ENCODE assay signal across 23 cellular contexts in genomic region chr9:123727332-123727731, GRCh38.
DNase-seq lines count a peak whose midpoint lies in the region; ATAC-seq, FAIRE-seq and TF ChIP-seq lines count a peak whose summit lies in the region.
"Had no signal": no experiment of that assay in that cellular context is flagged by ENCODE, and none has a peak within 500 bp of the region (broad histone marks: within the 10 kb centered on the region; RNA-seq: fewer than 3 reads in every experiment).

No MANE protein-coding gene starts in this region.

- no TSS peak for BruUV-seq in A673 (replicated peaks; lab: Mats Ljungman, UMichigan)

- no peak for TF ChIP-seq CTCF in HEK293 (tag by site-specific recombination; IDR thresholded peaks at IDR 0.05)
- no peak for TF ChIP-seq CTCF in bronchial epithelial cell (IDR thresholded peaks at IDR 0.05; ENCODE audit: insufficient read depth, low read length, severe bottlenecking)
- TF ChIP-seq CTCF in fibroblast of pulmonary artery (IDR thresholded peaks at IDR 0.05; ENCODE audit: low read length, missing control alignments), result no peak
- no peak for TF ChIP-seq CTCF in A673 (conservative IDR thresholded peaks at IDR 0.05; ENCODE audit: low read depth, low read length)

- no peak for FAIRE-seq in bronchial epithelial cell (lab: Jason Lieb, UNC)
- FAIRE-seq: H1 had no signal

- no peak overlapping the region for H3K27ac ChIP-seq in HEK293 (ENCODE audit: extremely low read depth, low read depth, low read length)
- H3K27ac ChIP-seq in A673 (ENCODE audit: low read depth, low read length, poor library complexity, severe bottlenecking), result no peak overlapping the region
- H3K27ac ChIP-seq: BLaER1 treated with 17β-estradiol and CSF1 and Interleukin-3, amounts not matched to agents 10 nM and 100 nM; RWPE1; SK-N-MC had no signal

- no peak for ATAC-seq in GM21381 (IDR thresholded peaks at IDR 0.05; ENCODE audit: unreplicated experiment)
- ATAC-seq: CD8-positive, alpha-beta T cell had no signal

- intact Hi-C loops in A673 (cut with micrococcal nuclease; ENCODE audit: unreplicated experiment), result no loop called here

- DNase-seq in bronchial epithelial cell (ENCODE audit: low read depth) (peak; percentile 11), fibroblast of pulmonary artery (ENCODE audit: low read depth) (peak; percentile 22), COLO668 (lab: John Stamatoyannopoulos, UW; ENCODE audit: unreplicated experiment) (no peak), NCI-H2029 (lab: John Stamatoyannopoulos, UW) (no peak), A673 (ENCODE audit: low spot score) (no peak)
- DNase-seq: ACHN; Calu3; CD8-positive, alpha-beta T cell; MM.1S; NCI-H1048; NCI-H1417 treated with DMSO at 0.1 percent for 48 hours; NCI-H187; NCI-H226; NCI-H524; NCI-H774; NK-92 treated with Interleukin-12 subunit alpha and Interleukin-12 subunit beta, amount 100 ng/mL, for 24 hours; SHP77 treated with DMSO at 0.1 percent for 48 hours had no signal

- H3K9me3 ChIP-seq in HEK293 (ENCODE audit: control insufficient read depth, insufficient read depth, low read depth, low read length), result no peaks in the 10 kb centered on the region
- H3K9me3 ChIP-seq in A673 (ENCODE audit: low read depth, low read length, poor library complexity, severe bottlenecking), result peaks cover 5% of the 10 kb centered on the region

- H3K36me3 ChIP-seq in HEK293 (ENCODE audit: control insufficient read depth in 2 of 2, insufficient read depth in 1 of 2, low read length in 2 of 2) (no peaks in the 10 kb centered on the region), bronchial epithelial cell (ENCODE audit: control insufficient read depth, insufficient read depth, low read length) (no peaks in the 10 kb centered on the region), A673 (ENCODE audit: insufficient read depth, low read length, poor library complexity, severe bottlenecking) (no peaks in the 10 kb centered on the region)

- CTCF ChIA-PET in HEK293 (lab: Yijun Ruan, JAX) (interaction anchor here (0.6 kb wide), 1 partner anchor 1060 kb away, joined by 3 read pairs; no protein-coding TSS in a partner anchor), A673 (lab: Charles Lee) (interaction anchor here (0.6 kb wide), 1 partner anchor 50 kb away, joined by 4 read pairs; no protein-coding TSS in a partner anchor)

- H3K4me3 ChIP-seq in HEK293 (ENCODE audit: low read depth, low read length), result no peak overlapping the region
- no peak overlapping the region for H3K4me3 ChIP-seq in bronchial epithelial cell (ENCODE audit: low read depth, low read length)
- H3K4me3 ChIP-seq in fibroblast of pulmonary artery (replicated peaks; ENCODE audit: low read depth, low read length), result no peak overlapping the region
- H3K4me3 ChIP-seq in A673 (ENCODE audit: low read depth, low read length, poor library complexity, severe bottlenecking), result no peak overlapping the region
- H3K4me3 ChIP-seq: BLaER1 treated with 17β-estradiol and CSF1 and Interleukin-3, amounts not matched to agents 10 nM and 100 nM; SK-N-MC had no signal

- H3K4me1 ChIP-seq in HEK293 (ENCODE audit: control insufficient read depth, insufficient read depth, low read length) (no peaks in the 10 kb centered on the region), A673 (ENCODE audit: insufficient read depth, low read length, poor library complexity, severe bottlenecking) (no peaks in the 10 kb centered on the region)

- POLR2A ChIA-PET in HEK293 (lab: Yijun Ruan, JAX), result no interaction called here
- POLR2A ChIA-PET in A673 (lab: Charles Lee; ENCODE audit: low non-redundant PET), result no interaction called here

- H3K27me3 ChIP-seq in bronchial epithelial cell (ENCODE audit: control insufficient read depth, insufficient read depth, low read length) (no peaks in the 10 kb centered on the region), A673 (replicated peaks; ENCODE audit: insufficient read depth, low read depth, low read length, poor library complexity) (no peaks in the 10 kb centered on the region)
- H3K27me3 ChIP-seq: BLaER1 treated with 17β-estradiol and CSF1 and Interleukin-3, amounts not matched to agents 10 nM and 100 nM had no signal

TF ChIP-seq in HEK293, 187 proteins besides CTCF, POLR2A, EP300 and RAD21:
- TF ChIP-seq ZNF629 (tag by site-specific recombination; IDR thresholded peaks at IDR 0.05) (peak; percentile 17; the same call in 1 of the 2 replicates), ZBTB26 (tag by site-specific recombination; optimal IDR thresholded peaks at IDR 0.05) (no peak), OVOL3 (tag by site-specific recombination; IDR thresholded peaks at IDR 0.05) (no peak)

Comparison
In these comparisons a context has a peak if more than half of its experiments do, and no peak if none do; other contexts are left out.
1. DNase-seq: peak in bronchial epithelial cell (single experiment) and fibroblast of pulmonary artery (single experiment); none in COLO668 (single experiment), NCI-H2029 (single experiment) and A673 (single experiment).